ENCODE assay signal across 13 cellular contexts in the genomic region with DNA sequence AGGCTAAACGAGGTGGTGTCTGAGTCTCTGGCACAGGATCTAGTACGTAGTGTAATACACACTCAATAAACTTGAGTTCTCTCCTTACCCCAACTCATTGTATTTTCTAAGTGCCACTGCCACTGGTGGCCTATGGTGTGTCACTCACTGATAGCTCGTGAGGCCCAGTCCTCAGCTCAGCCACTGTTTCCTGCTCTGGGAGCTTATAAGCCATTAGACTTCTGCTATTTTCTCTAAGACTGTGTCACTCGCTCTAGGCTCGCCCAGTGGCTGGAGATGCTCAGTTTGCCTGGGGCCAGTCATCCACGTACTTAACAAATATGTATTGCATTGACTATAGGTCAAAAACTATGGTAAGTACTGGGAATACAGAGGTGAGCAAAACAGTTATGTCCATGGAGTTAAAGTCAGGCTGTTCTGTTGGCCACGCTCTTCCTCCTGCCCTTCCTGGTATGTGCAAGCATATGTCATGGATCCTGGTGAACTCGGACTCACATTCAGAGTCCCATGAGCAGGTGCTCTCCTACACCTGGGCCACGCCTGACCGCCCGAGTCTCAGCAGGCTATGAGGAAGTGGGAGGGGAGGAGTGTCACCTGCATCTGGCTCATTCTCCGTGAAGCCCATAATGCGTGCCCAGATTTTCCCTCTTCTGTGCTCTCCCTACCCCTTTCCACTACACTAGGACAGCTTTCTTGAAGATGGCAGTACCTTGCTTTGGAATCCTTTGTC. TPM values are rescaled to one million over a fixed set of nuclear protein-coding genes. Genes with fewer than 3 reads are reported as not detected.
DNase-seq lines count a peak whose midpoint lies in the region; ATAC-seq and TF ChIP-seq lines count a peak whose summit lies in the region.
"Had no signal": no experiment of that assay in that cellular context is flagged by ENCODE, and none has a peak within 500 bp of the region (broad histone marks: within the 10 kb centered on the region; RNA-seq: fewer than 3 reads in every experiment).

No MANE protein-coding gene starts in this region.

- peaks cover 8% of the 10 kb centered on the region for H3K4me1 Mint-ChIP-seq in activated CD4-positive, alpha-beta memory T cell treated with anti-CD3 and anti-CD28 coated beads, Interleukin-2, amount 10 ng/mL, durations not matched to agents 7 days and 5 days

- H3K4me3 Mint-ChIP-seq in activated CD4-positive, alpha-beta memory T cell treated with anti-CD3 and anti-CD28 coated beads, Interleukin-2, amount 10 ng/mL, durations not matched to agents 7 days and 5 days = no peak overlapping the region
- H3K4me3 Mint-ChIP-seq: activated T-cell treated with anti-CD3 and anti-CD28 coated beads, Interleukin-2, amount 50 U/mL, for 4 hours; HFFc6 had no signal

- H3K36me3 ChIP-seq in mucosa of descending colon (ENCODE audit: low read depth) (no peaks in the 10 kb centered on the region), upper lobe of right lung (no peaks in the 10 kb centered on the region)

- TF ChIP-seq RAD21 in Ishikawa (IDR thresholded peaks at IDR 0.05; ENCODE audit: low read depth) = no peak

- H3K4me1 ChIP-seq in mucosa of descending colon (ENCODE audit: low read depth) (no peaks in the 10 kb centered on the region), upper lobe of right lung (no peaks in the 10 kb centered on the region)
- H3K4me1 ChIP-seq: stomach had no signal

- TF ChIP-seq CTCF in mucosa of descending colon (IDR thresholded peaks at IDR 0.05) = no peak
- no peak for TF ChIP-seq CTCF in upper lobe of right lung (IDR thresholded peaks at IDR 0.05)

- no peaks in the 10 kb centered on the region for H3K27me3 Mint-ChIP-seq in activated CD4-positive, alpha-beta memory T cell treated with anti-CD3 and anti-CD28 coated beads, Interleukin-2, amount 10 ng/mL, durations not matched to agents 7 days and 5 days

- intact Hi-C loops in mucosa of descending colon (cut with DNase I, micrococcal nuclease) (no loop called here), upper lobe of right lung (cut with DNase I) (no loop called here)

- TF ChIP-seq EP300 in Ishikawa (IDR thresholded peaks at IDR 0.05; ENCODE audit: borderline replicate concordance) = peak; percentile 69; the same call in 1 of the 2 replicates

- peak; percentile 90 for ATAC-seq in mucosa of descending colon
- ATAC-seq in upper lobe of right lung = no peak

- H3K27me3 ChIP-seq in upper lobe of right lung = no peaks in the 10 kb centered on the region
- H3K27me3 ChIP-seq: stomach had no signal

- DNase-seq in NCI-H2029 (lab: John Stamatoyannopoulos, UW) = peak; percentile 23
- no peak for DNase-seq in NCI-H2029 treated with DMSO at 0.1 percent for 48 hours (lab: John Stamatoyannopoulos, UW)
- DNase-seq in activated CD4-positive, alpha-beta memory T cell treated with anti-CD3 and anti-CD28 coated beads, Interleukin-2, amount 10 ng/mL, durations not matched to agents 7 days and 5 days = no peak
- DNase-seq in mucosa of descending colon = peak; percentile 70 to 76 (median 76)
- DNase-seq in NCI-H1694 (lab: John Stamatoyannopoulos, UW) = no peak
- DNase-seq in medulla oblongata (ENCODE audit: extremely low spot score) = no peak
- no peak for DNase-seq in upper lobe of right lung
- DNase-seq: activated T-cell treated with anti-CD3 and anti-CD28 coated beads, Interleukin-2, amount 50 U/mL, for 4 hours; EL; HFFc6; kidney glomerular epithelial cell; stomach had no signal

- CTCF ChIA-PET in activated CD4-positive, alpha-beta memory T cell treated with anti-CD3 and anti-CD28 coated beads, Interleukin-2, amount 10 ng/mL, durations not matched to agents 7 days and 5 days (lab: Charles Lee) = interaction anchor here (1.6 kb wide), 1 partner anchor 10 kb away, joined by 5 read pairs; no protein-coding TSS in a partner anchor

- no peaks in the 10 kb centered on the region for H3K9me3 Mint-ChIP-seq in activated CD4-positive, alpha-beta memory T cell treated with anti-CD3 and anti-CD28 coated beads, Interleukin-2, amount 10 ng/mL, durations not matched to agents 7 days and 5 days
- H3K9me3 Mint-ChIP-seq: activated T-cell treated with anti-CD3 and anti-CD28 coated beads, Interleukin-2, amount 50 U/mL, for 4 hours; HFFc6 had no signal

- POLR2A ChIA-PET in activated CD4-positive, alpha-beta memory T cell treated with anti-CD3 and anti-CD28 coated beads, Interleukin-2, amount 10 ng/mL, durations not matched to agents 7 days and 5 days (lab: Charles Lee) = interaction anchor here (0.6 to 58.4 kb wide), 5 partner anchors 8 to 78 kb away, joined by 3 to 1586 read pairs (median 6); a partner anchor contains a TSS

- H3K4me3 ChIP-seq in mucosa of descending colon (no peak overlapping the region), upper lobe of right lung (no peak overlapping the region)
- H3K4me3 ChIP-seq: stomach had no signal

- no peak overlapping the region for H3K27ac ChIP-seq in upper lobe of right lung
- H3K27ac ChIP-seq: stomach had no signal

- H3K9me3 ChIP-seq in mucosa of descending colon (no peaks in the 10 kb centered on the region), upper lobe of right lung (no peaks in the 10 kb centered on the region)
- H3K9me3 ChIP-seq: stomach had no signal

- peak overlapping the region; percentile 11 for H3K27ac Mint-ChIP-seq in activated CD4-positive, alpha-beta memory T cell treated with anti-CD3 and anti-CD28 coated beads, Interleukin-2, amount 10 ng/mL, durations not matched to agents 7 days and 5 days
- H3K27ac Mint-ChIP-seq: HFFc6 had no signal

- H3K36me3 Mint-ChIP-seq in activated CD4-positive, alpha-beta memory T cell treated with anti-CD3 and anti-CD28 coated beads, Interleukin-2, amount 10 ng/mL, durations not matched to agents 7 days and 5 days (ENCODE audit: low read depth) = peaks cover 75% of the 10 kb centered on the region

TF ChIP-seq in Ishikawa, 13 proteins besides CTCF, POLR2A, EP300 and RAD21:
- TF ChIP-seq ZBTB7A (IDR thresholded peaks at IDR 0.05; ENCODE audit: low read depth) = no peak
- no peak for TF ChIP-seq CEBPB (IDR thresholded peaks at IDR 0.05)
- TF ChIP-seq NFIC (IDR thresholded peaks at IDR 0.05) = peak; percentile 28; the same call in 1 of the 2 replicates
- no peak; the same call in 1 of the 2 replicates for TF ChIP-seq TEAD4 (IDR thresholded peaks at IDR 0.05)
- no peak for TF ChIP-seq TAF1 (IDR thresholded peaks at IDR 0.05; ENCODE audit: low read depth)
- TF ChIP-seq TCF12 (IDR thresholded peaks at IDR 0.05; ENCODE audit: low read depth) = peak; percentile 93
- TF ChIP-seq, protein P1, sequence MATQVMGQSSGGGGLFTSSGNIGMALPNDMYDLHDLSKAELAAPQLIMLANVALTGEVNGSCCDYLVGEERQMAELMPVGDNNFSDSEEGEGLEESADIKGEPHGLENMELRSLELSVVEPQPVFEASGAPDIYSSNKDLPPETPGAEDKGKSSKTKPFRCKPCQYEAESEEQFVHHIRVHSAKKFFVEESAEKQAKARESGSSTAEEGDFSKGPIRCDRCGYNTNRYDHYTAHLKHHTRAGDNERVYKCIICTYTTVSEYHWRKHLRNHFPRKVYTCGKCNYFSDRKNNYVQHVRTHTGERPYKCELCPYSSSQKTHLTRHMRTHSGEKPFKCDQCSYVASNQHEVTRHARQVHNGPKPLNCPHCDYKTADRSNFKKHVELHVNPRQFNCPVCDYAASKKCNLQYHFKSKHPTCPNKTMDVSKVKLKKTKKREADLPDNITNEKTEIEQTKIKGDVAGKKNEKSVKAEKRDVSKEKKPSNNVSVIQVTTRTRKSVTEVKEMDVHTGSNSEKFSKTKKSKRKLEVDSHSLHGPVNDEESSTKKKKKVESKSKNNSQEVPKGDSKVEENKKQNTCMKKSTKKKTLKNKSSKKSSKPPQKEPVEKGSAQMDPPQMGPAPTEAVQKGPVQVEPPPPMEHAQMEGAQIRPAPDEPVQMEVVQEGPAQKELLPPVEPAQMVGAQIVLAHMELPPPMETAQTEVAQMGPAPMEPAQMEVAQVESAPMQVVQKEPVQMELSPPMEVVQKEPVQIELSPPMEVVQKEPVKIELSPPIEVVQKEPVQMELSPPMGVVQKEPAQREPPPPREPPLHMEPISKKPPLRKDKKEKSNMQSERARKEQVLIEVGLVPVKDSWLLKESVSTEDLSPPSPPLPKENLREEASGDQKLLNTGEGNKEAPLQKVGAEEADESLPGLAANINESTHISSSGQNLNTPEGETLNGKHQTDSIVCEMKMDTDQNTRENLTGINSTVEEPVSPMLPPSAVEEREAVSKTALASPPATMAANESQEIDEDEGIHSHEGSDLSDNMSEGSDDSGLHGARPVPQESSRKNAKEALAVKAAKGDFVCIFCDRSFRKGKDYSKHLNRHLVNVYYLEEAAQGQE (IDR thresholded peaks at IDR 0.05; ENCODE audit: low read depth) = no peak
- TF ChIP-seq, protein P2, sequence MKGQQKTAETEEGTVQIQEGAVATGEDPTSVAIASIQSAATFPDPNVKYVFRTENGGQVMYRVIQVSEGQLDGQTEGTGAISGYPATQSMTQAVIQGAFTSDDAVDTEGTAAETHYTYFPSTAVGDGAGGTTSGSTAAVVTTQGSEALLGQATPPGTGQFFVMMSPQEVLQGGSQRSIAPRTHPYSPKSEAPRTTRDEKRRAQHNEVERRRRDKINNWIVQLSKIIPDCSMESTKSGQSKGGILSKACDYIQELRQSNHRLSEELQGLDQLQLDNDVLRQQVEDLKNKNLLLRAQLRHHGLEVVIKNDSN (IDR thresholded peaks at IDR 0.05) = no peak
- TF ChIP-seq YY1 (IDR thresholded peaks at IDR 0.05; ENCODE audit: low read depth) = no peak
- no peak for TF ChIP-seq FOXM1 (IDR thresholded peaks at IDR 0.05; ENCODE audit: borderline replicate concordance, low read depth)
- TF ChIP-seq, protein P3, sequence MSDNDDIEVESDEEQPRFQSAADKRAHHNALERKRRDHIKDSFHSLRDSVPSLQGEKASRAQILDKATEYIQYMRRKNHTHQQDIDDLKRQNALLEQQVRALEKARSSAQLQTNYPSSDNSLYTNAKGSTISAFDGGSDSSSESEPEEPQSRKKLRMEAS (IDR thresholded peaks at IDR 0.05) = peak; percentile 63; the same call in 1 of the 2 replicates
- no peak for TF ChIP-seq EGR1 (IDR thresholded peaks at IDR 0.05)
- no peak for TF ChIP-seq CREB1 (IDR thresholded peaks at IDR 0.05; ENCODE audit: low read depth)
TF ChIP-seq in Ishikawa: peak in this region for 3.

RNA-seq across cellular contexts. Expression of a gene that starts 41.6 kb away (rescaled TPM):
- under 1 TPM; 0.20 to 0.25 TPM for total RNA-seq in activated CD4-positive, alpha-beta memory T cell treated with anti-CD3 and anti-CD28 coated beads, Interleukin-2, amount 10 ng/mL, durations not matched to agents 7 days and 5 days
- total RNA-seq in mucosa of descending colon = 10 to 100 TPM in 2 of 3 donors, 1 to 10 TPM in 1; 6.2 to 28.5 (median 27.9) TPM
- total RNA-seq in upper lobe of right lung = 1.7 TPM
- total RNA-seq: HFFc6 had no signal

RNA-seq across cellular contexts. Expression of a gene that starts 52.6 kb away (rescaled TPM):
- total RNA-seq in activated CD4-positive, alpha-beta memory T cell treated with anti-CD3 and anti-CD28 coated beads, Interleukin-2, amount 10 ng/mL, durations not matched to agents 7 days and 5 days = 100 to 1,000 TPM; 771 to 787 TPM
- total RNA-seq in mucosa of descending colon = 10 to 100 TPM; 32.0 to 42.8 (median 36.0) TPM
- total RNA-seq in upper lobe of right lung = 206 TPM

Comparison
In these comparisons a context has a peak if more than half of its experiments do, and no peak if none do; other contexts are left out.
1. DNase-seq: peak in NCI-H2029 (single experiment) and mucosa of descending colon (3 of 3); none in NCI-H2029 treated with DMSO at 0.1 percent for 48 hours (single experiment), activated CD4-positive, alpha-beta memory T cell treated with anti-CD3 and anti-CD28 coated beads, Interleukin-2, amount 10 ng/mL, durations not matched to agents 7 days and 5 days (single experiment), NCI-H1694 (single experiment), medulla oblongata (single experiment) and upper lobe of right lung (single experiment).